In genomic region chr4:52984469-52984868, GRCh38 we compare ENCODE assay signal across 22 cellular contexts.
DNase-seq lines count a peak whose midpoint lies in the region; ATAC-seq and TF ChIP-seq lines count a peak whose summit lies in the region.
"Had no signal": no experiment of that assay in that cellular context is flagged by ENCODE, and none has a peak within 500 bp of the region (broad histone marks: within the 10 kb centered on the region; RNA-seq: fewer than 3 reads in every experiment).

No MANE protein-coding gene starts in this region.

- ATAC-seq in Right ventricle myocardium superior (ENCODE audit: poor library complexity) (peak; percentile 9), Right ventricle myocardium inferior (no peak), foreskin keratinocyte (peak; percentile 4)
- ATAC-seq: activated CD4-positive, alpha-beta T cell treated with anti-CD3 and anti-CD28 coated beads for 36 hours; T-cell had no signal

- no peak for DNase-seq in Right ventricle myocardium superior
- DNase-seq in Right ventricle myocardium inferior (ENCODE audit: missing footprints) = no peak
- DNase-seq in amniotic epithelial cell (ENCODE audit: low read depth) = peak; percentile 21
- peak in 1 of 2 donors; percentile 15 for DNase-seq in foreskin keratinocyte
- peak; percentile 16 for DNase-seq in stromal cell of bone marrow (ENCODE audit: low read depth)
- DNase-seq in activated naive CD4-positive, alpha-beta T cell treated with Interleukin-2 at 50 U/mL for 16 hours = no peak
- no peak for DNase-seq in substantia nigra (lab: John Stamatoyannopoulos, UW)
- DNase-seq in stimulated activated CD4-positive, alpha-beta T cell treated with anti-CD3 and anti-CD28 coated beads, Interleukin-4, amount 100 ng/mL, for 24 hours = no peak
- DNase-seq: 8988T; activated CD4-positive, alpha-beta T cell treated with anti-CD3 and anti-CD28 coated beads for 36 hours; activated naive CD8-positive, alpha-beta T cell treated with anti-CD3 and anti-CD28 coated beads, Interleukin-2, amount 10 ng/mL, durations not matched to agents 7 days and 5 days; BE2C; brain microvascular endothelial cell; COR-L47; cortex of kidney; NCI-H1417; NCI-H526; SHP77; stimulated activated CD4-positive, alpha-beta T cell treated with anti-CD3 and anti-CD28 coated beads, Interleukin-2, amount 100 ng/mL, for 48 hours; T-cell had no signal

- intact Hi-C loops in Right ventricle myocardium superior (cut with DNase I) (loop anchor here (5.0 to 10.0 kb wide), 3 partner anchors 260 to 750 kb away; no protein-coding TSS in a partner anchor), Right ventricle myocardium inferior (cut with DNase I) (loop anchor here (5.0 to 10.0 kb wide), 4 partner anchors 262 to 750 kb away; no protein-coding TSS in a partner anchor)

- TF ChIP-seq CTCF in foreskin keratinocyte (conservative IDR thresholded peaks at IDR 0.05) = no peak

- no peaks in the 10 kb centered on the region for H3K27me3 ChIP-seq in foreskin keratinocyte
- H3K27me3 ChIP-seq: BE2C, brain microvascular endothelial cell, vagina had no signal

- H3K4me1 ChIP-seq in foreskin keratinocyte = peaks cover 7% of the 10 kb centered on the region
- H3K4me1 ChIP-seq: prostate gland had no signal

- H3K27ac ChIP-seq in foreskin keratinocyte = no peak overlapping the region
- no peak overlapping the region for H3K27ac ChIP-seq in substantia nigra (ENCODE audit: low read depth, low read length, poor library complexity, severe bottlenecking)
- H3K27ac ChIP-seq: brain microvascular endothelial cell, prostate gland, vagina had no signal

Comparison
In these comparisons a context has a peak if more than half of its experiments do, and no peak if none do; other contexts are left out.
1. DNase-seq: peak in amniotic epithelial cell (single experiment) and stromal cell of bone marrow (single experiment); none in Right ventricle myocardium superior (single experiment), Right ventricle myocardium inferior (single experiment), activated naive CD4-positive, alpha-beta T cell treated with Interleukin-2 at 50 U/mL for 16 hours (single experiment), substantia nigra (0 of 49) and stimulated activated CD4-positive, alpha-beta T cell treated with anti-CD3 and anti-CD28 coated beads, Interleukin-4, amount 100 ng/mL, for 24 hours (single experiment).